2 cellular contexts compared by ENCODE assay signal in the genomic region with DNA sequence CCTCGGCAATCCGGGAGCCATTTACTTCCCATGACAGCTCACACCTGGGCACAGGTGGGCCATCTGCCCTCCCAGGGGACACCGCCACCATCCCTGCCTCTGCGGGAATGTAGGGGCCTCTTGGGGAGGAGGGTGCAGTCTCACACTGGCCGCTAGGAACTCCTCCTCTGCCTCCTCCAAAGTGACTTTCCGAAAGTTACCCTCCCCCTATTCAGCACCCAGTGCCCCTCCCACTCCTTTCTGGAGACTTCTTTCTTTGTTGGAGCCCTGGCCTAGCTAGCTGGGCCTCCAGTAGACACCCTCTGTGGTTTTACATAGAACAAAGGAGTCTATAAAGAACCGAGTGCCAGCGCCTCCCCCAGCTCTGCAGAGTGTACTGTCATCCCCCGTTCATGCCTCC.
TF ChIP-seq lines count a peak whose summit lies in the region.

No MANE protein-coding gene starts in this region.

TF ChIP-seq in A549, 52 proteins besides CTCF, POLR2A, EP300 and RAD21:
- TF ChIP-seq NPAS2 (CRISPR knock-in tag; IDR thresholded peaks at IDR 0.05; ENCODE audit: borderline replicate concordance) (no peak), JUNB (IDR thresholded peaks at IDR 0.05) (no peak), NR3C1 (IDR thresholded peaks at IDR 0.05) (no peak)
TF ChIP-seq in A549: peak in this region for 0.

TF ChIP-seq in K562, 482 proteins besides CTCF, POLR2A, EP300 and RAD21:
- no peak for TF ChIP-seq CHCHD3 (CRISPR knock-in tag; IDR thresholded peaks at IDR 0.05)
